9 cellular contexts compared by ENCODE assay signal in genomic region chr2:110755494-110756078, GRCh38. TPM values are rescaled to one million over a fixed set of nuclear protein-coding genes. Genes with fewer than 3 reads are reported as not detected.
DNase-seq lines count a peak whose midpoint lies in the region; ATAC-seq, FAIRE-seq and TF ChIP-seq lines count a peak whose summit lies in the region.
"Had no signal": no experiment of that assay in that cellular context is flagged by ENCODE, and none has a peak within 500 bp of the region (broad histone marks: within the 10 kb centered on the region; RNA-seq: fewer than 3 reads in every experiment).

No MANE protein-coding gene starts in this region.

- ATAC-seq in omental fat pad (ENCODE audit: low FRiP score), result no peak

- CTCF ChIA-PET in activated naive CD4-positive, alpha-beta T cell treated with anti-CD3 and anti-CD28 coated beads for 36 hours (lab: Charles Lee), result interaction anchor here (0.7 to 2.3 kb wide), 10 partner anchors 14 to 181 kb away, joined by 3 to 10 read pairs (median 3); partner anchors contain the start of gene BUB1

- no peak overlapping the region for H3K27ac Mint-ChIP-seq in glutamatergic neuron (ENCODE audit: unreplicated experiment)
- H3K27ac Mint-ChIP-seq in activated naive CD4-positive, alpha-beta T cell treated with anti-CD3 and anti-CD28 coated beads for 36 hours, result no peak overlapping the region

- intact Hi-C loops in activated naive CD4-positive, alpha-beta T cell treated with anti-CD3 and anti-CD28 coated beads for 36 hours (cut with micrococcal nuclease), result no loop called here

- H3K4me1 Mint-ChIP-seq in glutamatergic neuron (ENCODE audit: low read depth, unreplicated experiment), result no peaks in the 10 kb centered on the region
- H3K4me1 Mint-ChIP-seq in activated naive CD4-positive, alpha-beta T cell treated with anti-CD3 and anti-CD28 coated beads for 36 hours (ENCODE audit: low read depth), result no peaks in the 10 kb centered on the region

- no peaks in the 10 kb centered on the region for H3K9me3 Mint-ChIP-seq in glutamatergic neuron (ENCODE audit: unreplicated experiment)
- peaks cover 6% of the 10 kb centered on the region for H3K9me3 Mint-ChIP-seq in activated naive CD4-positive, alpha-beta T cell treated with anti-CD3 and anti-CD28 coated beads for 36 hours

- peaks cover 11% of the 10 kb centered on the region for H3K36me3 Mint-ChIP-seq in glutamatergic neuron (ENCODE audit: unreplicated experiment)
- H3K36me3 Mint-ChIP-seq in activated naive CD4-positive, alpha-beta T cell treated with anti-CD3 and anti-CD28 coated beads for 36 hours (ENCODE audit: low read depth), result no peaks in the 10 kb centered on the region

- no peaks in the 10 kb centered on the region for H3K27me3 Mint-ChIP-seq in glutamatergic neuron (ENCODE audit: unreplicated experiment)
- H3K27me3 Mint-ChIP-seq in activated naive CD4-positive, alpha-beta T cell treated with anti-CD3 and anti-CD28 coated beads for 36 hours (ENCODE audit: low read depth), result peaks cover 32% of the 10 kb centered on the region

- DNase-seq in GF-D8 (lab: John Stamatoyannopoulos, UW), result peak; percentile 3
- DNase-seq in SKM-1 (lab: John Stamatoyannopoulos, UW; ENCODE audit: unreplicated experiment), result peak; percentile 39
- DNase-seq in glutamatergic neuron, result no peak
- DNase-seq in omental fat pad (ENCODE audit: low spot score), result no peak
- DNase-seq in activated naive CD4-positive, alpha-beta T cell treated with anti-CD3 and anti-CD28 coated beads for 36 hours, result no peak
- DNase-seq in activated naive CD4-positive, alpha-beta T cell treated with anti-CD3 and anti-CD28 coated beads, Interleukin-2, amount 50 U/mL, for 16 hours, result no peak
- no peak for DNase-seq in 8988T
- DNase-seq: RPMI8226 had no signal

- TF ChIP-seq CTCF in glutamatergic neuron (IDR thresholded peaks at IDR 0.05; ENCODE audit: partially characterized antibody, unreplicated experiment) (peak; percentile 76), omental fat pad (IDR thresholded peaks at IDR 0.05) (no peak)

- peak; percentile 97 for FAIRE-seq in A204.1 (lab: Jason Lieb, UNC)

- no peak overlapping the region for H3K4me3 Mint-ChIP-seq in glutamatergic neuron (ENCODE audit: unreplicated experiment)
- no peak overlapping the region for H3K4me3 Mint-ChIP-seq in activated naive CD4-positive, alpha-beta T cell treated with anti-CD3 and anti-CD28 coated beads for 36 hours

RNA-seq across cellular contexts. Expression of gene ACOXL, which starts 23.2 kb away (rescaled TPM):
- total RNA-seq in glutamatergic neuron (ENCODE audit: unreplicated experiment) (1.4 TPM), omental fat pad (under 1 TPM in 2 of 4 donors, not detected in 2; 0.12 to 0.84 TPM)
- not detected for total RNA-seq in activated naive CD4-positive, alpha-beta T cell treated with anti-CD3 and anti-CD28 coated beads for 36 hours

Comparison
In these comparisons a context has a peak if more than half of its experiments do, and no peak if none do; other contexts are left out.
1. DNase-seq: peak in GF-D8 (single experiment) and SKM-1 (single experiment); none in glutamatergic neuron (single experiment), omental fat pad (single experiment), activated naive CD4-positive, alpha-beta T cell treated with anti-CD3 and anti-CD28 coated beads for 36 hours (single experiment), activated naive CD4-positive, alpha-beta T cell treated with anti-CD3 and anti-CD28 coated beads, Interleukin-2, amount 50 U/mL, for 16 hours (single experiment) and 8988T (single experiment).